ENCODE assay signal across 31 cellular contexts in the genomic region with DNA sequence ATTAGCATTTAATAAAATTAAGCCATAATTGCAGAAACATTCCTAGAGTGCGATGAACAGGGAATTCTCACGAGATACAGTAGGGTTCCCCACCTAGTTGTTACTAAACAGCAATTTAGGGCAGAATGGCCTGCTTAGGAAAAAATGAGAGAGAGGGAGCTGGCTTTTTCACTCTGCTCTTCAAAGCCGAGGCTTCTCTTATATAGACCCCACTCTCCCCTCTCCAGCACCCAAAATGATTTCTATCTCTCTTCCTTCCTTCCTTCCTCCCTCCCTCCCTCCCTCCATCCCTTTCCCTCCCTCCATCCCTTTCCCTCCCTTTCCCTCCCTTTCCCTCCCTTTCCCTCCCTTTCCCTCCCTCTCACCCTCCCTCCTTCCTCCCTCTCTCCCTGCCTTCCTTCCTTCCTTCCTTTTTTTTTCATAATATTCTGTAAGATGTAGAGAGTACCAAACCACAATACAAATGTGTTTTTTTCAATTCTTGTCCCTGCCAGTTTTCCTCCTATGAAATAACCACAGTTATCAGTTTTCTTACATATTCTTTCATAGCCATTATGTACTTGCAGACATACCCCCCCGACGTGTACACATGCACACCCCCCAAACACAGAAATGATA. TPM values are rescaled to one million over a fixed set of nuclear protein-coding genes. Genes with fewer than 3 reads are reported as not detected.
"Had no signal": no experiment of that assay in that cellular context is flagged by ENCODE, and none has a peak within 500 bp of the region (broad histone marks: within the 10 kb centered on the region; RNA-seq: fewer than 3 reads in every experiment).

No MANE protein-coding gene starts in this region.

- H3K4me3 Mint-ChIP-seq: activated CD4-positive, alpha-beta memory T cell treated with anti-CD3 and anti-CD28 coated beads for 36 hours; activated CD4-positive, alpha-beta T cell treated with anti-CD3 and anti-CD28 coated beads for 36 hours; activated CD4-positive, alpha-beta T cell treated with anti-CD3 and anti-CD28 coated beads, Interleukin-2, amount 10 ng/mL, durations not matched to agents 24 days and 14 days; activated CD8-positive, alpha-beta memory T cell treated with anti-CD3 and anti-CD28 coated beads, Interleukin-2, amount 10 ng/mL, durations not matched to agents 7 days and 5 days; activated CD8-positive, alpha-beta T cell treated with anti-CD3 and anti-CD28 coated beads, Interleukin-2, amount 10 ng/mL, durations not matched to agents 7 days and 5 days; activated naive CD4-positive, alpha-beta T cell treated with anti-CD3 and anti-CD28 coated beads for 36 hours; activated naive CD8-positive, alpha-beta T cell treated with anti-CD3 and anti-CD28 coated beads, Interleukin-2, amount 10 ng/mL, durations not matched to agents 7 days and 5 days; activated T-cell treated with anti-CD3 and anti-CD28 coated beads, Interleukin-2, amount 50 U/mL, for 24 hours; activated T-helper 17 cell treated with anti-CD3 and anti-CD28 coated beads, Interleukin-2, amount 50 U/mL, for 72 hours; brain; dendritic cell treated with granulocyte-macrophage colony-stimulating factor and Interleukin-4, amounts not matched to agents 40 ng/mL and 50 ng/mL, for 4 days had no signal

- H3K4me3 ChIP-seq: ascending aorta, breast epithelium, cardiac muscle cell, coronary artery, dorsolateral prefrontal cortex, esophagus muscularis mucosa, gastrocnemius medialis, heart left ventricle had no signal

- H3K9me3 Mint-ChIP-seq: activated CD4-positive, alpha-beta memory T cell treated with anti-CD3 and anti-CD28 coated beads for 36 hours; activated CD4-positive, alpha-beta T cell treated with anti-CD3 and anti-CD28 coated beads, Interleukin-2, amount 10 ng/mL, durations not matched to agents 24 days and 14 days; activated naive CD4-positive, alpha-beta T cell treated with anti-CD3 and anti-CD28 coated beads for 36 hours; activated naive CD4-positive, alpha-beta T cell treated with anti-CD3 and anti-CD28 coated beads, Interleukin-2, amount 50 U/mL, for 72 hours; activated T-cell treated with anti-CD3 and anti-CD28 coated beads, Interleukin-2, amount 50 U/mL, for 24 hours; activated T-helper 17 cell treated with anti-CD3 and anti-CD28 coated beads, Interleukin-2, amount 50 U/mL, for 72 hours; brain; dendritic cell treated with granulocyte-macrophage colony-stimulating factor and Interleukin-4, amounts not matched to agents 40 ng/mL and 50 ng/mL, for 4 days had no signal

- H3K27me3 ChIP-seq: ascending aorta, breast epithelium, cardiac muscle cell, dorsolateral prefrontal cortex, esophagus muscularis mucosa, foreskin keratinocyte, gastrocnemius medialis, heart left ventricle had no signal

- H3K4me1 ChIP-seq: ascending aorta, breast epithelium, foreskin keratinocyte had no signal

- H3K27ac Mint-ChIP-seq: activated CD4-positive, alpha-beta memory T cell treated with anti-CD3 and anti-CD28 coated beads for 36 hours; activated CD4-positive, alpha-beta T cell treated with anti-CD3 and anti-CD28 coated beads for 36 hours; activated CD4-positive, alpha-beta T cell treated with anti-CD3 and anti-CD28 coated beads, Interleukin-2, amount 10 ng/mL, durations not matched to agents 24 days and 14 days; activated CD8-positive, alpha-beta memory T cell treated with anti-CD3 and anti-CD28 coated beads, Interleukin-2, amount 10 ng/mL, durations not matched to agents 7 days and 5 days; activated CD8-positive, alpha-beta T cell treated with anti-CD3 and anti-CD28 coated beads, Interleukin-2, amount 10 ng/mL, durations not matched to agents 7 days and 5 days; activated naive CD4-positive, alpha-beta T cell treated with anti-CD3 and anti-CD28 coated beads for 36 hours; activated naive CD4-positive, alpha-beta T cell treated with anti-CD3 and anti-CD28 coated beads, Interleukin-2, amount 50 U/mL, for 72 hours; activated naive CD8-positive, alpha-beta T cell treated with anti-CD3 and anti-CD28 coated beads, Interleukin-2, amount 10 ng/mL, durations not matched to agents 7 days and 5 days; activated T-cell treated with anti-CD3 and anti-CD28 coated beads, Interleukin-2, amount 50 U/mL, for 24 hours; activated T-helper 17 cell treated with anti-CD3 and anti-CD28 coated beads, Interleukin-2, amount 50 U/mL, for 72 hours; brain; dendritic cell treated with granulocyte-macrophage colony-stimulating factor and Interleukin-4, amounts not matched to agents 40 ng/mL and 50 ng/mL, for 4 days had no signal

- DNase-seq: activated CD4-positive, alpha-beta memory T cell treated with anti-CD3 and anti-CD28 coated beads for 36 hours; activated CD4-positive, alpha-beta T cell treated with anti-CD3 and anti-CD28 coated beads for 36 hours; activated CD4-positive, alpha-beta T cell treated with anti-CD3 and anti-CD28 coated beads, Interleukin-2, amount 10 ng/mL, durations not matched to agents 24 days and 14 days; activated CD4-positive, CD25-positive, alpha-beta regulatory T cell; activated CD4-positive, CD25-positive, alpha-beta regulatory T cell treated with anti-CD3 and anti-CD28 coated beads, Interleukin-2, amount 50 U/mL, for 72 hours; activated CD8-positive, alpha-beta memory T cell treated with anti-CD3 and anti-CD28 coated beads, Interleukin-2, amount 10 ng/mL, durations not matched to agents 7 days and 5 days; activated CD8-positive, alpha-beta memory T cell treated with anti-CD3 and anti-CD28 coated beads, Interleukin-2, amount 50 U/mL, for 4 hours; activated CD8-positive, alpha-beta T cell treated with anti-CD3 and anti-CD28 coated beads, Interleukin-2, amount 10 ng/mL, durations not matched to agents 7 days and 5 days; activated effector memory CD4-positive, alpha-beta T cell treated with Interleukin-2 at 50 U/mL for 16 hours; activated gamma-delta T cell treated with Interleukin-2 at 50 U/mL for 16 hours; activated naive CD4-positive, alpha-beta T cell treated with anti-CD3 and anti-CD28 coated beads for 36 hours; activated naive CD8-positive, alpha-beta T cell treated with anti-CD3 and anti-CD28 coated beads, Interleukin-2, amount 10 ng/mL, durations not matched to agents 7 days and 5 days; activated T-cell treated with anti-CD3 and anti-CD28 coated beads, Interleukin-2, amount 50 U/mL, for 24 hours; central memory CD4-positive, alpha-beta T cell; dorsolateral prefrontal cortex; effector memory CD4-positive, alpha-beta T cell; erythroblast; foreskin keratinocyte; gastrocnemius medialis; glutamatergic neuron; heart left ventricle; T-helper 2 cell had no signal

- H3K27ac ChIP-seq: ascending aorta, breast epithelium, cardiac muscle cell, coronary artery, dorsolateral prefrontal cortex, esophagus muscularis mucosa, foreskin keratinocyte, gastrocnemius medialis, heart left ventricle had no signal

- ATAC-seq: activated CD4-positive, alpha-beta T cell treated with anti-CD3 and anti-CD28 coated beads for 36 hours; activated CD8-positive, alpha-beta memory T cell treated with anti-CD3 and anti-CD28 coated beads, Interleukin-2, amount 10 ng/mL, durations not matched to agents 7 days and 5 days; activated CD8-positive, alpha-beta T cell treated with anti-CD3 and anti-CD28 coated beads, Interleukin-2, amount 10 ng/mL, durations not matched to agents 7 days and 5 days; activated naive CD4-positive, alpha-beta T cell treated with anti-CD3 and anti-CD28 coated beads, Interleukin-2, amount 50 U/mL, for 72 hours; activated T-helper 17 cell treated with anti-CD3 and anti-CD28 coated beads, Interleukin-2, amount 50 U/mL, for 72 hours; foreskin keratinocyte; gastrocnemius medialis; heart left ventricle had no signal

- H3K36me3 ChIP-seq: ascending aorta, breast epithelium, cardiac muscle cell, esophagus muscularis mucosa, gastrocnemius medialis had no signal

- H3K9me3 ChIP-seq: ascending aorta, breast epithelium, esophagus muscularis mucosa, gastrocnemius medialis, heart left ventricle had no signal

- H3K27me3 Mint-ChIP-seq: activated CD4-positive, alpha-beta memory T cell treated with anti-CD3 and anti-CD28 coated beads for 36 hours; activated CD4-positive, alpha-beta T cell treated with anti-CD3 and anti-CD28 coated beads for 36 hours; activated CD4-positive, alpha-beta T cell treated with anti-CD3 and anti-CD28 coated beads, Interleukin-2, amount 10 ng/mL, durations not matched to agents 24 days and 14 days; activated CD8-positive, alpha-beta memory T cell treated with anti-CD3 and anti-CD28 coated beads, Interleukin-2, amount 10 ng/mL, durations not matched to agents 7 days and 5 days; activated naive CD8-positive, alpha-beta T cell treated with anti-CD3 and anti-CD28 coated beads, Interleukin-2, amount 10 ng/mL, durations not matched to agents 7 days and 5 days; activated T-cell treated with anti-CD3 and anti-CD28 coated beads, Interleukin-2, amount 50 U/mL, for 24 hours; activated T-helper 17 cell treated with anti-CD3 and anti-CD28 coated beads, Interleukin-2, amount 50 U/mL, for 72 hours; brain; dendritic cell treated with granulocyte-macrophage colony-stimulating factor and Interleukin-4, amounts not matched to agents 40 ng/mL and 50 ng/mL, for 4 days had no signal

RNA-seq across cellular contexts. Expression of a gene that starts 48.1 kb away (rescaled TPM):
- total RNA-seq: activated CD4-positive, alpha-beta T cell treated with anti-CD3 and anti-CD28 coated beads, Interleukin-2, amount 10 ng/mL, durations not matched to agents 24 days and 14 days; ascending aorta had no signal
